17 cellular contexts compared by ENCODE assay signal in the genomic region with DNA sequence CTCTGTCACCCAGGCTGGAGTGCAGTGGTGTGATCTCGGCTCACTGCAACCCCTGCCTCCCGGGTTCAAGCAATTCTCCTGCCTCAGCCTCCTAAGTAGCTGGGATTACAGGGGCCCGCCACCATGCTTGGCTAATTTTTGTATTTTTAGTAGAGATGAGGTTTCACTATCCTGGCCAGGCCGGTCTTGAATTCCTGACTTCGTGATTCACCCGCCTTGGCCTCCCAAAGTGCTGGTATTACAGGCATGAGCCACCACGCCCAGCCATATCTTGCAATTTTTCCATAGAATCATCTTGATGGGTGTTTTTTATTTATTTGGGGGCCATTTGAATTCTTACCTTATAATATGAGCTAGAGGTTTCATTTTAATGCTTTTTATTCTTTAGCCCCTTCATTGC. TPM values are rescaled to one million over a fixed set of nuclear protein-coding genes. Genes with fewer than 3 reads are reported as not detected.
"Had no signal": no experiment of that assay in that cellular context is flagged by ENCODE, and none has a peak within 500 bp of the region (broad histone marks: within the 10 kb centered on the region; RNA-seq: fewer than 3 reads in every experiment).

No MANE protein-coding gene starts in this region.

RNA-seq across cellular contexts. Expression of a gene that starts 58.0 kb away (rescaled TPM):
- total RNA-seq: activated B cell treated with CpG ODN at 0.5 μM for 24 hours; activated CD4-positive, alpha-beta memory T cell treated with anti-CD3 and anti-CD28 coated beads for 36 hours; activated CD4-positive, alpha-beta T cell treated with anti-CD3 and anti-CD28 coated beads, Interleukin-2, amount 10 ng/mL, durations not matched to agents 24 days and 14 days; activated CD8-positive, alpha-beta memory T cell treated with anti-CD3 and anti-CD28 coated beads for 36 hours; activated CD8-positive, alpha-beta T cell treated with anti-CD3 and anti-CD28 coated beads for 36 hours; activated naive CD4-positive, alpha-beta T cell treated with anti-CD3 and anti-CD28 coated beads for 36 hours; activated naive CD4-positive, alpha-beta T cell treated with anti-CD3 and anti-CD28 coated beads, Interleukin-2, amount 50 U/mL, for 72 hours; activated T-cell treated with anti-CD3 and anti-CD28 coated beads, Interleukin-2, amount 50 U/mL, for 72 hours; activated T-helper 1 cell treated with anti-CD3 and anti-CD28 coated beads, Interleukin-12 subunit alpha, Interleukin-12 subunit beta, Interleukin-2, Interleukin-4 antibody, amounts not matched to agents 30 ng/mL and 10 ng/mL and 1 ng/mL, durations not matched to agents 14 hours and 24 hours and 36 hours; activated T-helper 17 cell treated with anti-CD3 and anti-CD28 coated beads, Interleukin-2, amount 50 U/mL, for 72 hours; aorta; body of pancreas; breast epithelium; cardiac septum; T-helper 1 cell treated with Interleukin-12 subunit alpha and Interleukin-12 subunit beta and Interleukin-4 antibody, amounts not matched to agents 30 ng/mL and 1 ng/mL, for 36 hours; T-helper 17 cell; T-helper 2 cell treated with Interferon-gamma antibody and Interleukin-4, amounts not matched to agents 100 ng/mL and 5 ng/mL, for 36 hours had no signal
- polyA plus RNA-seq: aorta had no signal
